Comparison of ENCODE assay signal across 24 cellular contexts in the genomic region with DNA sequence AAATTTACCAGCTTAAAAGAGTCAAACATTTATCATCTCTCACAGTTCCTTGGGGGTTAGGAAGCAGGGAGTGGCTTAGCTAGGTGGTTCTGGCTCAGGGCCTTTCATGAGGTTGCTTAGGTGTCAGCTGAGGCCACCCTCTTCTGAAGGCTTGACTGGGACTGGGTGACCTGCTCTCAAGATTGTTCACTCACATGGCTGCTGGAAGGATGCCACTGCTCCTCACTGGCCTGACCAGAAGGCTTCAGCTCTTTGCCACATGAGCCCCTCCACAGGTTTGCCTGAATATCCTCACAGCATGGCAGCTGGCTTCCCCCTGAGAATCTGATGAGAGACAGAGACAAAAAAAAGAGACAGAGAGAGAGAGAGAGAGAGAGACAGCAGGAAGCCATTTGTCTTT. TPM values are rescaled to one million over a fixed set of nuclear protein-coding genes. Genes with fewer than 3 reads are reported as not detected.
"Had no signal": no experiment of that assay in that cellular context is flagged by ENCODE, and none has a peak within 500 bp of the region (broad histone marks: within the 10 kb centered on the region; RNA-seq: fewer than 3 reads in every experiment).

No MANE protein-coding gene starts in this region.

- H3K27ac ChIP-seq: HL-60, KMS-11, RWPE1 had no signal

- ATAC-seq: K562, Panc1, PC-3, SK-N-SH treated with all-trans-retinoic acid at 6 μM for 48 hours had no signal

- H3K9me3 Mint-ChIP-seq: IgD-negative memory B cell had no signal

- H3K36me3 Mint-ChIP-seq: IgD-negative memory B cell had no signal

- FAIRE-seq: HTR-8/SVneo, K562 had no signal

- H3K9ac ChIP-seq: KMS-11 had no signal

- DNase-seq: Kasumi-1; MM.1S; NCI-H1092 treated with DMSO at 0.1 percent for 48 hours; NCI-H1436 treated with DMSO at 0.1 percent for 48 hours; NCI-H1694 treated with DMSO at 0.1 percent for 48 hours; NCI-H1930; NCI-H2081; NCI-H2107; NCI-H2227 treated with DMSO at 0.1 percent for 48 hours; NCI-H524; NCI-H526 treated with DMSO at 0.1 percent for 48 hours; NCI-H748 treated with DMSO at 0.1 percent for 48 hours; NK-92 treated with Interleukin-12 subunit alpha and Interleukin-12 subunit beta, amount 100 ng/mL, for 24 hours; PC-3; SHP77 had no signal

- H3K4me3 ChIP-seq: K562 had no signal

- H3K27ac Mint-ChIP-seq: IgD-negative memory B cell had no signal

- H3K4me2 ChIP-seq: KMS-11 had no signal

- H3K4me3 Mint-ChIP-seq: IgD-negative memory B cell had no signal

RNA-seq across cellular contexts. Expression of a gene that starts 17.3 kb away (rescaled TPM):
- total RNA-seq: OCI-LY7 had no signal
- polyA plus RNA-seq: IgD-negative memory B cell had no signal
